In the genomic region with DNA sequence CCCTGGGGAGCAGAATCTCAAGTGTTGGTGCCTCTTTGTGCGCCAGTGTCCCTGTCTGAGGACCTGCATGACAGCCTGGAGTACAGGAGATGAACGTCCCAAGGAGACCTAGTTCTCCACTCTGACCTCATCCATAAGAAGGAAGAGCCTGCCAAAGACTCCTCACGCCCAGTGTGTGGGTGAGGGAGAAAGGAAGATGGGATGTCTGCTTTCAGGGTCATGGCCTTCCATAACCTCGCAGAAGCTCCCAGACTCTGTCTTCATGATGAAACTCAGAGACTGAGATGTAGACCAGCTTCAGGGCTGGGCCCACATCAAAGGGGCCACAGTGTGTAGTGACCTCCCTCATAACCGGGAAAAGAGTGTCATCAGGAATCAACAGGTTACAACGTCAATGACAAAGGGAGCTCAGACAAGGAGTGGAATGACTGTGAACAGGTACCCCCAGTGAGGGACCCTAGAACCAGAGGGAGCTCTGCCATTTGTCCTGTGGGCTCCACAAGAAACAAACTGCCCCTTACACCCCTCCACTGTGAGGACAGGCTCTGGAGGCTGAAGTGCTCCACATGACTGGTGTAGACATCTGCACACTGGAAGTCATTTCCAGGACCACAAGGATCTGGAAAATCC, we compare ENCODE assay signal across 15 cellular contexts. TPM values are rescaled to one million over a fixed set of nuclear protein-coding genes. Genes with fewer than 3 reads are reported as not detected.
"Had no signal": no experiment of that assay in that cellular context is flagged by ENCODE, and none has a peak within 500 bp of the region (broad histone marks: within the 10 kb centered on the region; RNA-seq: fewer than 3 reads in every experiment).

No MANE protein-coding gene starts in this region.

- H3K27ac Mint-ChIP-seq: activated CD4-positive, alpha-beta memory T cell treated with anti-CD3 and anti-CD28 coated beads, Interleukin-2, amount 10 ng/mL, durations not matched to agents 7 days and 5 days; activated T-cell treated with anti-CD3 and anti-CD28 coated beads, Interleukin-2, amount 50 U/mL, for 72 hours had no signal

- H3K36me3 ChIP-seq: adrenal gland, tibial artery had no signal

- H3K4me3 ChIP-seq: adrenal gland, skin epidermis, tibial artery had no signal

- H3K27ac ChIP-seq: adrenal gland, parathyroid adenoma, skin epidermis, tibial artery had no signal

- H3K4me1 ChIP-seq: adrenal gland, parathyroid adenoma, tibial artery had no signal

- ATAC-seq: activated T-cell treated with anti-CD3 and anti-CD28 coated beads, Interleukin-2, amount 50 U/mL, for 72 hours had no signal

- H3K9ac ChIP-seq: parathyroid adenoma had no signal

- H3K27me3 ChIP-seq: adrenal gland, tibial artery had no signal

- H3K4me3 Mint-ChIP-seq: activated CD4-positive, alpha-beta memory T cell treated with anti-CD3 and anti-CD28 coated beads, Interleukin-2, amount 10 ng/mL, durations not matched to agents 7 days and 5 days; activated T-cell treated with anti-CD3 and anti-CD28 coated beads, Interleukin-2, amount 50 U/mL, for 72 hours had no signal

- H3K9me3 ChIP-seq: adrenal gland, tibial artery had no signal

- H3K79me2 ChIP-seq: parathyroid adenoma had no signal

- H3K27me3 Mint-ChIP-seq: activated CD4-positive, alpha-beta memory T cell treated with anti-CD3 and anti-CD28 coated beads, Interleukin-2, amount 10 ng/mL, durations not matched to agents 7 days and 5 days had no signal

- DNase-seq: activated CD4-positive, alpha-beta memory T cell treated with anti-CD3 and anti-CD28 coated beads, Interleukin-2, amount 10 ng/mL, durations not matched to agents 7 days and 5 days; activated CD4-positive, alpha-beta T cell treated with anti-CD3 and anti-CD28 coated beads for 1 hour; activated gamma-delta T cell treated with Interleukin-2 at 50 U/mL for 16 hours; activated T-cell treated with anti-CD3 and anti-CD28 coated beads, Interleukin-2, amount 50 U/mL, for 72 hours; adrenal gland; central memory CD4-positive, alpha-beta T cell; hippocampal formation; kidney glomerular epithelial cell; midbrain; retina; stimulated activated CD4-positive, alpha-beta T cell treated with anti-CD3 and anti-CD28 coated beads, Interleukin-4, amount 100 ng/mL, for 4 hours; tibial artery had no signal

- H2AFZ ChIP-seq: parathyroid adenoma had no signal

RNA-seq across cellular contexts. Expression of a gene that starts 21.2 kb away (rescaled TPM):
- total RNA-seq: glomerular endothelial cell had no signal
